23 cellular contexts compared by ENCODE assay signal in genomic region chr20:50737352-50737751, GRCh38. TPM values are rescaled to one million over a fixed set of nuclear protein-coding genes. Genes with fewer than 3 reads are reported as not detected.
DNase-seq lines count a peak whose midpoint lies in the region; ATAC-seq, FAIRE-seq and TF ChIP-seq lines count a peak whose summit lies in the region.
"Had no signal": no experiment of that assay in that cellular context is flagged by ENCODE, and none has a peak within 500 bp of the region (broad histone marks: within the 10 kb centered on the region; RNA-seq: fewer than 3 reads in every experiment).

No MANE protein-coding gene starts in this region.

- H3K4me1 ChIP-seq in HEK293 (ENCODE audit: control insufficient read depth, insufficient read depth, low read length) (peaks cover 11% of the 10 kb centered on the region; the same call in 1 of the 2 replicates), astrocyte (ENCODE audit: insufficient read depth, low read length) (peaks cover 6% of the 10 kb centered on the region), kidney (ENCODE audit: control insufficient read depth in 1 of 2, insufficient read depth in 1 of 2, low read depth in 1 of 2, low read length in 2 of 2) (peaks cover 17 to 29% of the 10 kb centered on the region in 2 donors)

- H3K27ac Mint-ChIP-seq in astrocyte (ENCODE audit: unreplicated experiment), result peak overlapping the region; percentile 70
- H3K27ac Mint-ChIP-seq in stimulated activated naive B cell treated with anti-CD40 and anti-IgM and Interleukin-4, amounts not matched to agents 10 μg/mL and 1 μg/mL and 100 μg/mL, for 72 hours, result peak overlapping the region; percentile 39
- H3K27ac Mint-ChIP-seq: effector memory CD8-positive, alpha-beta T cell; T-cell had no signal

- no peak overlapping the region for H3K4me2 ChIP-seq in astrocyte (ENCODE audit: low read length)

- no peaks in the 10 kb centered on the region for H3K27me3 Mint-ChIP-seq in astrocyte (ENCODE audit: low read depth, unreplicated experiment)
- H3K27me3 Mint-ChIP-seq in stimulated activated naive B cell treated with anti-CD40 and anti-IgM and Interleukin-4, amounts not matched to agents 10 μg/mL and 1 μg/mL and 100 μg/mL, for 72 hours, result no peaks in the 10 kb centered on the region
- H3K27me3 Mint-ChIP-seq: effector memory CD8-positive, alpha-beta T cell; T-cell had no signal

- H3K27me3 ChIP-seq in astrocyte (ENCODE audit: insufficient read depth, low read length), result peaks cover 5% of the 10 kb centered on the region
- H3K27me3 ChIP-seq: BE2C had no signal

- H3K9ac ChIP-seq in astrocyte (ENCODE audit: low read length) (no peak overlapping the region), kidney (ENCODE audit: low read length in 2 of 2) (peak overlapping the region in 1 of 2 donors; percentile 44)
- H3K9ac ChIP-seq: parathyroid adenoma had no signal

- H3K9me3 Mint-ChIP-seq in astrocyte (ENCODE audit: unreplicated experiment), result no peaks in the 10 kb centered on the region
- no peaks in the 10 kb centered on the region for H3K9me3 Mint-ChIP-seq in stimulated activated naive B cell treated with anti-CD40 and anti-IgM and Interleukin-4, amounts not matched to agents 10 μg/mL and 1 μg/mL and 100 μg/mL, for 72 hours
- H3K9me3 Mint-ChIP-seq: effector memory CD8-positive, alpha-beta T cell; T-cell had no signal

- H3K9me3 ChIP-seq in HEK293 (ENCODE audit: control insufficient read depth, insufficient read depth, low read depth, low read length) (no peaks in the 10 kb centered on the region), astrocyte (ENCODE audit: insufficient read depth, low read depth, low read length) (no peaks in the 10 kb centered on the region), kidney (ENCODE audit: control insufficient read depth in 1 of 2, low read length in 2 of 2) (no peaks in the 10 kb centered on the region)
- H3K9me3 ChIP-seq: BE2C had no signal

- no peak for TF ChIP-seq CTCF in HEK293 (tag by site-specific recombination; IDR thresholded peaks at IDR 0.05)
- no peak for TF ChIP-seq CTCF in astrocyte (IDR thresholded peaks at IDR 0.05; ENCODE audit: insufficient read depth, low read depth, low read length)
- no peak for TF ChIP-seq CTCF in kidney (IDR thresholded peaks at IDR 0.05; ENCODE audit: borderline replicate concordance, extremely low read depth, insufficient read depth)

- H2AFZ ChIP-seq in astrocyte (ENCODE audit: low read depth, low read length), result no peak overlapping the region
- H2AFZ ChIP-seq: parathyroid adenoma had no signal

- no peaks in the 10 kb centered on the region for H4K20me1 ChIP-seq in astrocyte (ENCODE audit: insufficient read depth, low read length)

- peaks cover 4 to 11% of the 10 kb centered on the region in 2 experiments; a peak in 2 of 3 replicates for H3K36me3 ChIP-seq in HEK293 (ENCODE audit: control insufficient read depth in 2 of 2, insufficient read depth in 1 of 2, low read length in 2 of 2)
- H3K36me3 ChIP-seq in astrocyte (ENCODE audit: insufficient read depth, low read length), result no peaks in the 10 kb centered on the region
- peaks cover 0 to 21% of the 10 kb centered on the region in 2 donors for H3K36me3 ChIP-seq in kidney (ENCODE audit: control insufficient read depth in 1 of 2, insufficient read depth in 2 of 2, low read length in 2 of 2)
- H3K36me3 ChIP-seq: BE2C had no signal

- H3K4me3 Mint-ChIP-seq in astrocyte (ENCODE audit: unreplicated experiment), result no peak overlapping the region
- H3K4me3 Mint-ChIP-seq in stimulated activated naive B cell treated with anti-CD40 and anti-IgM and Interleukin-4, amounts not matched to agents 10 μg/mL and 1 μg/mL and 100 μg/mL, for 72 hours, result no peak overlapping the region
- H3K4me3 Mint-ChIP-seq: effector memory CD8-positive, alpha-beta T cell; T-cell had no signal

- in situ Hi-C loops in G401 (cut with HindIII; ENCODE audit: low sequenced_read_pairs), result loop anchor here (5.0 kb wide), 1 partner anchor 40 kb away; no protein-coding TSS in a partner anchor

- H3K4me3 ChIP-seq in HEK293 (ENCODE audit: low read depth, low read length) (no peak overlapping the region), astrocyte (ENCODE audit: insufficient read depth, low read depth, low read length) (no peak overlapping the region), kidney (ENCODE audit: low read length in 2 of 2) (peak overlapping the region; percentile 42 to 95)
- H3K4me3 ChIP-seq: skin epidermis had no signal

- peaks cover 4% of the 10 kb centered on the region for H3K79me2 ChIP-seq in astrocyte (ENCODE audit: insufficient read depth, low read length)

- H3K4me1 Mint-ChIP-seq in astrocyte (ENCODE audit: low read depth, unreplicated experiment), result peaks cover 52% of the 10 kb centered on the region
- H3K4me1 Mint-ChIP-seq in stimulated activated naive B cell treated with anti-CD40 and anti-IgM and Interleukin-4, amounts not matched to agents 10 μg/mL and 1 μg/mL and 100 μg/mL, for 72 hours, result peaks cover 9 to 18% of the 10 kb centered on the region in 2 donors

- no peak for FAIRE-seq in astrocyte (lab: Jason Lieb, UNC)
- no peak for FAIRE-seq in kidney (lab: Jason Lieb, UNC)
- FAIRE-seq: D721Med, GM12891 had no signal

- no peak overlapping the region for H3K27ac ChIP-seq in HEK293 (ENCODE audit: extremely low read depth, low read depth, low read length)
- no peak overlapping the region for H3K27ac ChIP-seq in astrocyte (ENCODE audit: low read depth, low read length)
- peak overlapping the region in 1 of 2 donors; percentile 59 for H3K27ac ChIP-seq in kidney (ENCODE audit: low read depth in 2 of 2, low read length in 2 of 2)
- H3K27ac ChIP-seq: parathyroid adenoma, skin epidermis had no signal

- POLR2A ChIA-PET in HEK293 (lab: Yijun Ruan, JAX), result interaction anchor here (0.6 kb wide), 1 partner anchor 80 kb away, joined by 3 read pairs; no protein-coding TSS in a partner anchor

- intact Hi-C loops in kidney (cut with DNase I), result no loop called here

- H3K36me3 Mint-ChIP-seq in astrocyte (ENCODE audit: low read depth, unreplicated experiment), result peaks cover 2% of the 10 kb centered on the region
- H3K36me3 Mint-ChIP-seq in stimulated activated naive B cell treated with anti-CD40 and anti-IgM and Interleukin-4, amounts not matched to agents 10 μg/mL and 1 μg/mL and 100 μg/mL, for 72 hours, result peaks cover 10 to 21% of the 10 kb centered on the region in 2 donors

- CTCF ChIA-PET in HEK293 (lab: Yijun Ruan, JAX), result interaction anchor here (0.5 to 2.8 kb wide), 4 partner anchors 9 to 298 kb away, joined by 3 to 10 read pairs (median 4); no protein-coding TSS in a partner anchor

- DNase-seq in astrocyte (ENCODE audit: low read depth) (no peak), kidney (no peak), G401 (ENCODE audit: low spot score) (no peak), COLO668 (lab: John Stamatoyannopoulos, UW; ENCODE audit: unreplicated experiment) (no peak)
- DNase-seq in stimulated activated naive B cell treated with anti-CD40 and anti-IgM and Interleukin-4, amounts not matched to agents 10 μg/mL and 1 μg/mL and 100 μg/mL, for 72 hours, result no peak
- DNase-seq: activated CD4-positive, alpha-beta T cell treated with anti-CD3 and anti-CD28 coated beads, Interleukin-2, amount 50 U/mL, for 1 hour; activated T-cell treated with anti-CD3 and anti-CD28 coated beads for 4 hours; amygdala; BE2C; cerebellar nuclear complex; effector memory CD8-positive, alpha-beta T cell; GDM1; NCI-H2029 treated with DMSO at 0.1 percent for 48 hours; NCI-H510A treated with DMSO at 0.1 percent for 48 hours; SHP77; stimulated activated CD4-positive, alpha-beta T cell treated with anti-CD3 and anti-CD28 coated beads, Interleukin-4, amount 100 ng/mL, for 24 hours; T-cell had no signal

- ATAC-seq in stimulated activated naive B cell treated with anti-CD40 and anti-IgM and Interleukin-4, amounts not matched to agents 10 μg/mL and 1 μg/mL and 100 μg/mL, for 72 hours (replicated peaks), result no peak
- ATAC-seq in GM21737 (IDR thresholded peaks at IDR 0.05; ENCODE audit: unreplicated experiment), result no peak
- ATAC-seq: effector memory CD8-positive, alpha-beta T cell; T-cell had no signal

TF ChIP-seq in HEK293, 187 proteins besides CTCF, POLR2A, EP300 and RAD21:
- TF ChIP-seq ZBTB8A (tag by site-specific recombination; IDR thresholded peaks at IDR 0.05) (no peak), ZBTB17 (tag by site-specific recombination; IDR thresholded peaks at IDR 0.05) (peak; percentile 57), ZNF600 (tag by site-specific recombination; IDR thresholded peaks at IDR 0.05) (peak; percentile 89)

RNA-seq across cellular contexts. Expression of gene PARD6B, which starts 6.0 kb away (rescaled TPM):
- total RNA-seq in astrocyte (10.1 and 13.1 TPM in 2 replicates), kidney (72.0 TPM)
- polyA plus RNA-seq in kidney (ENCODE audit: insufficient read depth, low read depth, low replicate concordance), result 9.2 TPM
- 30.0 and 43.3 TPM in 2 replicates for total RNA-seq in G401 (2014; rRNA removed; shearing (Covaris generic))

RNA-seq across cellular contexts. Expression of gene RIPOR3, which starts 46.0 kb away (rescaled TPM):
- total RNA-seq in astrocyte, result 0.29 and 0.39 TPM in 2 replicates
- total RNA-seq in kidney, result 14.6 TPM
- 10.5 TPM for polyA plus RNA-seq in kidney (ENCODE audit: insufficient read depth, low read depth, low replicate concordance)
- total RNA-seq in G401 (2014; rRNA removed; shearing (Covaris generic)), result 6.9 and 7.4 TPM in 2 replicates

RNA-seq across cellular contexts. Expression of gene BCAS4, which starts 57.5 kb away (rescaled TPM):
- 13.2 and 16.7 TPM in 2 replicates for total RNA-seq in astrocyte
- 10.6 TPM for total RNA-seq in kidney
- 17.1 TPM for polyA plus RNA-seq in kidney (ENCODE audit: insufficient read depth, low read depth, low replicate concordance)
- 20.7 and 32.2 TPM in 2 replicates for total RNA-seq in G401 (2014; rRNA removed; shearing (Covaris generic))

Comparison
In these comparisons a context has a peak if more than half of its experiments do, and no peak if none do; other contexts are left out.
1. H3K4me3 ChIP-seq: peak in kidney (2 of 2); none in HEK293 (single experiment) and astrocyte (single experiment).